Comparison of ENCODE assay signal across 9 cellular contexts in genomic region chr4:1194028-1194900, GRCh38. TPM values are rescaled to one million over a fixed set of nuclear protein-coding genes. Genes with fewer than 3 reads are reported as not detected.
DNase-seq lines count a peak whose midpoint lies in the region; ATAC-seq and TF ChIP-seq lines count a peak whose summit lies in the region.
"Had no signal": no experiment of that assay in that cellular context is flagged by ENCODE, and none has a peak within 500 bp of the region (broad histone marks: within the 10 kb centered on the region; RNA-seq: fewer than 3 reads in every experiment).

No MANE protein-coding gene starts in this region.

- DNase-seq in activated naive CD4-positive, alpha-beta T cell treated with anti-CD3 and anti-CD28 coated beads, Interleukin-2, amount 50 U/mL, for 16 hours, result peak; percentile 7
- no peak for DNase-seq in activated naive CD4-positive, alpha-beta T cell treated with anti-CD3 and anti-CD28 coated beads, Interleukin-2, amount 10 ng/mL, durations not matched to agents 7 days and 5 days
- peak; percentile 62 for DNase-seq in endodermal cell
- DNase-seq in vagina (ENCODE audit: extremely low spot score in 2 of 2), result peak; percentile 72 to 85
- DNase-seq in T-helper 2 cell treated with Interferon-gamma antibody and Interleukin-4, amounts not matched to agents 5 μg/mL and 100 μg/mL, for 36 hours (ENCODE audit: low spot score), result no peak
- DNase-seq: CD4-positive, CD25-positive, alpha-beta regulatory T cell had no signal

- H3K9ac ChIP-seq in endodermal cell (ENCODE audit: extremely low read depth, low read length, poor library complexity, severe bottlenecking) (no peak overlapping the region), mucosa of stomach (ENCODE audit: low read length) (peak overlapping the region; percentile 31)

- no peaks in the 10 kb centered on the region for H3K9me3 Mint-ChIP-seq in activated naive CD4-positive, alpha-beta T cell treated with anti-CD3 and anti-CD28 coated beads, Interleukin-2, amount 10 ng/mL, durations not matched to agents 7 days and 5 days
- H3K9me3 Mint-ChIP-seq in endodermal cell, result peaks cover 1% of the 10 kb centered on the region
- H3K9me3 Mint-ChIP-seq in T-helper 2 cell treated with Interferon-gamma antibody and Interleukin-4, amounts not matched to agents 5 μg/mL and 100 μg/mL, for 36 hours, result no peaks in the 10 kb centered on the region

- WGBS in endodermal cell (ENCODE audit: insufficient coverage in 1 of 2, insufficient read length in 1 of 2), 2 experiments, result 86 to 94% methylated on average over 27 to 52 of the region's 52 CpGs

- H3K36me3 ChIP-seq in endodermal cell (ENCODE audit: control insufficient read depth, insufficient read depth, low read length) (no peaks in the 10 kb centered on the region), mucosa of stomach (ENCODE audit: control insufficient read depth, insufficient read depth, low read length) (no peaks in the 10 kb centered on the region), vagina (no peaks in the 10 kb centered on the region)

- no peak overlapping the region for H3K27ac ChIP-seq in endodermal cell (ENCODE audit: low read depth, low read length)
- peak overlapping the region; percentile 98 for H3K27ac ChIP-seq in vagina

- TF ChIP-seq CTCF in endodermal cell (conservative IDR thresholded peaks at IDR 0.05), result peak; percentile 15
- no peak for TF ChIP-seq CTCF in vagina (IDR thresholded peaks at IDR 0.05)

- intact Hi-C loops in vagina (cut with DNase I), result no loop called here

- no peak overlapping the region for H3K27ac Mint-ChIP-seq in activated naive CD4-positive, alpha-beta T cell treated with anti-CD3 and anti-CD28 coated beads, Interleukin-2, amount 10 ng/mL, durations not matched to agents 7 days and 5 days
- H3K27ac Mint-ChIP-seq in endodermal cell, result no peak overlapping the region
- H3K27ac Mint-ChIP-seq in T-helper 2 cell treated with Interferon-gamma antibody and Interleukin-4, amounts not matched to agents 5 μg/mL and 100 μg/mL, for 36 hours, result no peak overlapping the region
- H3K27ac Mint-ChIP-seq: CD4-positive, CD25-positive, alpha-beta regulatory T cell had no signal

- H3K4me1 ChIP-seq in endodermal cell (ENCODE audit: control insufficient read depth, insufficient read depth, low read length) (no peaks in the 10 kb centered on the region), mucosa of stomach (ENCODE audit: control insufficient read depth, insufficient read depth, low read length) (peaks cover 22% of the 10 kb centered on the region), vagina (peaks cover 46% of the 10 kb centered on the region)

- H3K4me3 ChIP-seq in endodermal cell (ENCODE audit: low read length) (no peak overlapping the region), mucosa of stomach (ENCODE audit: low read length) (no peak overlapping the region), vagina (peak overlapping the region; percentile 4 to 35)

- no peak for ATAC-seq in GM18519 (IDR thresholded peaks at IDR 0.05; ENCODE audit: low FRiP score, unreplicated experiment)
- no peak for ATAC-seq in HG02588 (IDR thresholded peaks at IDR 0.05; ENCODE audit: unreplicated experiment)

- no peak for TF ChIP-seq POLR2A in vagina (IDR thresholded peaks at IDR 0.05)

- peaks cover 12% of the 10 kb centered on the region for H3K27me3 Mint-ChIP-seq in activated naive CD4-positive, alpha-beta T cell treated with anti-CD3 and anti-CD28 coated beads, Interleukin-2, amount 10 ng/mL, durations not matched to agents 7 days and 5 days
- H3K27me3 Mint-ChIP-seq in endodermal cell (ENCODE audit: insufficient read depth), result peaks cover 5% of the 10 kb centered on the region
- H3K27me3 Mint-ChIP-seq in T-helper 2 cell treated with Interferon-gamma antibody and Interleukin-4, amounts not matched to agents 5 μg/mL and 100 μg/mL, for 36 hours (ENCODE audit: low read depth), result no peaks in the 10 kb centered on the region
- H3K27me3 Mint-ChIP-seq: CD4-positive, CD25-positive, alpha-beta regulatory T cell had no signal

- H3K9me3 ChIP-seq in endodermal cell (ENCODE audit: control insufficient read depth, low read length) (no peaks in the 10 kb centered on the region), mucosa of stomach (ENCODE audit: control insufficient read depth, low read length) (no peaks in the 10 kb centered on the region), vagina (no peaks in the 10 kb centered on the region)

- peaks cover 16% of the 10 kb centered on the region for H3K36me3 Mint-ChIP-seq in activated naive CD4-positive, alpha-beta T cell treated with anti-CD3 and anti-CD28 coated beads, Interleukin-2, amount 10 ng/mL, durations not matched to agents 7 days and 5 days
- no peaks in the 10 kb centered on the region for H3K36me3 Mint-ChIP-seq in endodermal cell (ENCODE audit: low read depth)
- H3K36me3 Mint-ChIP-seq in T-helper 2 cell treated with Interferon-gamma antibody and Interleukin-4, amounts not matched to agents 5 μg/mL and 100 μg/mL, for 36 hours (ENCODE audit: low read depth), result peaks cover 27% of the 10 kb centered on the region

- CTCF ChIA-PET in activated naive CD4-positive, alpha-beta T cell treated with anti-CD3 and anti-CD28 coated beads, Interleukin-2, amount 10 ng/mL, durations not matched to agents 7 days and 5 days (lab: Charles Lee), result no interaction called here

- no peaks in the 10 kb centered on the region for H3K27me3 ChIP-seq in endodermal cell (ENCODE audit: control insufficient read depth, insufficient read depth, low read length, poor library complexity, severe bottlenecking)
- H3K27me3 ChIP-seq in mucosa of stomach (ENCODE audit: control insufficient read depth, insufficient read depth, low read length), result no peaks in the 10 kb centered on the region
- H3K27me3 ChIP-seq in vagina, result no peaks in the 10 kb centered on the region

- no peak overlapping the region for H3K4me3 Mint-ChIP-seq in activated naive CD4-positive, alpha-beta T cell treated with anti-CD3 and anti-CD28 coated beads, Interleukin-2, amount 10 ng/mL, durations not matched to agents 7 days and 5 days
- no peak overlapping the region for H3K4me3 Mint-ChIP-seq in endodermal cell
- H3K4me3 Mint-ChIP-seq in T-helper 2 cell treated with Interferon-gamma antibody and Interleukin-4, amounts not matched to agents 5 μg/mL and 100 μg/mL, for 36 hours, result no peak overlapping the region
- H3K4me3 Mint-ChIP-seq: CD4-positive, CD25-positive, alpha-beta regulatory T cell had no signal

- peaks cover 12% of the 10 kb centered on the region for H3K4me1 Mint-ChIP-seq in activated naive CD4-positive, alpha-beta T cell treated with anti-CD3 and anti-CD28 coated beads, Interleukin-2, amount 10 ng/mL, durations not matched to agents 7 days and 5 days
- no peaks in the 10 kb centered on the region for H3K4me1 Mint-ChIP-seq in endodermal cell
- peaks cover 15% of the 10 kb centered on the region for H3K4me1 Mint-ChIP-seq in T-helper 2 cell treated with Interferon-gamma antibody and Interleukin-4, amounts not matched to agents 5 μg/mL and 100 μg/mL, for 36 hours (ENCODE audit: low read depth)

RNA-seq across cellular contexts. Expression of gene SPON2, which starts 21.9 kb away (rescaled TPM):
- total RNA-seq in endodermal cell (1 to 10 TPM; 1.4 to 2.6 TPM), vagina (72.2 TPM)
- polyA plus RNA-seq in endodermal cell (2013, experiment 1 of 2), result 8.4 TPM
- 5.3 TPM for polyA plus RNA-seq in endodermal cell (2013, experiment 2 of 2)

RNA-seq across cellular contexts. Expression of gene CTBP1, which starts 54.7 kb away (rescaled TPM):
- 100 to 1,000 TPM; 181 to 189 TPM for total RNA-seq in endodermal cell
- polyA plus RNA-seq in endodermal cell (2013, experiment 1 of 2), result 145 TPM
- polyA plus RNA-seq in endodermal cell (2013, experiment 2 of 2), result 147 TPM
- 93.1 TPM for total RNA-seq in vagina

Comparison
In these comparisons a context has a peak if more than half of its experiments do, and no peak if none do; other contexts are left out.
1. DNase-seq: peak in activated naive CD4-positive, alpha-beta T cell treated with anti-CD3 and anti-CD28 coated beads, Interleukin-2, amount 50 U/mL, for 16 hours (single experiment), endodermal cell (single experiment) and vagina (2 of 2); none in activated naive CD4-positive, alpha-beta T cell treated with anti-CD3 and anti-CD28 coated beads, Interleukin-2, amount 10 ng/mL, durations not matched to agents 7 days and 5 days (single experiment) and T-helper 2 cell treated with Interferon-gamma antibody and Interleukin-4, amounts not matched to agents 5 μg/mL and 100 μg/mL, for 36 hours (single experiment).
2. H3K4me3 ChIP-seq: peak in vagina (2 of 2); none in endodermal cell (single experiment) and mucosa of stomach (single experiment).
3. RNA of gene SPON2, which starts 21.9 kb away (total RNA-seq): 72.2 TPM in vagina (single experiment); 1.4 to 2.6 TPM in endodermal cell; every median in the first group is over 10 times any median in the second.